ENCODE assay signal across 17 cellular contexts in genomic region chr3:127894461-127894860, GRCh38. TPM values are rescaled to one million over a fixed set of nuclear protein-coding genes. Genes with fewer than 3 reads are reported as not detected.
DNase-seq lines count a peak whose midpoint lies in the region; TF ChIP-seq lines count a peak whose summit lies in the region.
"Had no signal": no experiment of that assay in that cellular context is flagged by ENCODE, and none has a peak within 500 bp of the region (broad histone marks: within the 10 kb centered on the region; RNA-seq: fewer than 3 reads in every experiment).

No MANE protein-coding gene starts in this region.

- no peaks in the 10 kb centered on the region for H3K27me3 ChIP-seq in transverse colon
- H3K27me3 ChIP-seq: BLaER1 treated with 17β-estradiol and CSF1 and Interleukin-3, amounts not matched to agents 10 nM and 100 nM had no signal

- peaks cover 29% of the 10 kb centered on the region for H3K9me3 Mint-ChIP-seq in dendritic cell treated with granulocyte-macrophage colony-stimulating factor and Interleukin-4, amounts not matched to agents 40 ng/mL and 50 ng/mL, for 4 days

- H3K27ac ChIP-seq in transverse colon: no peak overlapping the region
- H3K27ac ChIP-seq: BLaER1 treated with 17β-estradiol and CSF1 and Interleukin-3, amounts not matched to agents 10 nM and 100 nM; KMS-11 had no signal

- no peaks in the 10 kb centered on the region for H3K4me1 ChIP-seq in transverse colon

- TF ChIP-seq EP300 in transverse colon (IDR thresholded peaks at IDR 0.05; ENCODE audit: low read depth): no peak

- H3K27ac Mint-ChIP-seq in dendritic cell treated with granulocyte-macrophage colony-stimulating factor and Interleukin-4, amounts not matched to agents 40 ng/mL and 50 ng/mL, for 4 days: peak overlapping the region; percentile 39
- H3K27ac Mint-ChIP-seq: CD4-positive, alpha-beta T cell had no signal

- no peak for TF ChIP-seq POLR2A in transverse colon (IDR thresholded peaks at IDR 0.05)

- H3K27me3 Mint-ChIP-seq in dendritic cell treated with granulocyte-macrophage colony-stimulating factor and Interleukin-4, amounts not matched to agents 40 ng/mL and 50 ng/mL, for 4 days: peaks cover 7% of the 10 kb centered on the region
- H3K27me3 Mint-ChIP-seq: CD4-positive, alpha-beta T cell had no signal

- in situ Hi-C loops in transverse colon (cut with MboI; ENCODE audit: low pct_ligation_motif_present in 1 of 4, low pct_unique_long_range_greater_than_20kb in 1 of 4, low sequenced_read_pairs in 3 of 4): no loop called here

- no peaks in the 10 kb centered on the region for H3K36me3 ChIP-seq in transverse colon
- H3K36me3 ChIP-seq: BLaER1 treated with 17β-estradiol and CSF1 and Interleukin-3, amounts not matched to agents 10 nM and 100 nM; HAP-1 had no signal

- H3K36me3 Mint-ChIP-seq in dendritic cell treated with granulocyte-macrophage colony-stimulating factor and Interleukin-4, amounts not matched to agents 40 ng/mL and 50 ng/mL, for 4 days (ENCODE audit: low read depth): peaks cover 11% of the 10 kb centered on the region

- TF ChIP-seq CTCF in transverse colon (IDR thresholded peaks at IDR 0.05): no peak

- H3K4me1 Mint-ChIP-seq in dendritic cell treated with granulocyte-macrophage colony-stimulating factor and Interleukin-4, amounts not matched to agents 40 ng/mL and 50 ng/mL, for 4 days (ENCODE audit: low read depth): peaks cover 25% of the 10 kb centered on the region

- intact Hi-C loops in dendritic cell treated with granulocyte-macrophage colony-stimulating factor and Interleukin-4, amounts not matched to agents 40 ng/mL and 50 ng/mL, for 4 days (cut with micrococcal nuclease): loop anchor here (2.0 kb wide), 1 partner anchor 14 kb away; no protein-coding TSS in a partner anchor
- intact Hi-C loops in transverse colon (cut with DNase I; ENCODE audit: low total_unique reads): no loop called here

- H3K4me3 ChIP-seq in transverse colon: no peak overlapping the region
- H3K4me3 ChIP-seq: BLaER1 treated with 17β-estradiol and CSF1 and Interleukin-3, amounts not matched to agents 10 nM and 100 nM; HAP-1 had no signal

- peaks cover 11 to 23% of the 10 kb centered on the region in 2 donors for H3K9me3 ChIP-seq in transverse colon

- DNase-seq in ELR (ENCODE audit: low read depth): peak; percentile 22
- peak; percentile 27 for DNase-seq in MV-4-11 (lab: John Stamatoyannopoulos, UW)
- no peak for DNase-seq in transverse colon
- DNase-seq in iPS-NIHi11 (ENCODE audit: low spot score): no peak
- DNase-seq in mucosa of gallbladder (ENCODE audit: low spot score): no peak
- no peak for DNase-seq in NCI-H1105 treated with DMSO at 0.1 percent for 48 hours (lab: John Stamatoyannopoulos, UW)
- DNase-seq: ACHN; Calu3; CD4-positive, alpha-beta T cell; DMS79; GDM1 had no signal

- WGBS in transverse colon (ENCODE audit: low coverage in 1 of 2), 2 donors: 86 to 100% methylated on average over 2 of the region's 2 CpGs

- no peak overlapping the region for H3K4me3 Mint-ChIP-seq in dendritic cell treated with granulocyte-macrophage colony-stimulating factor and Interleukin-4, amounts not matched to agents 40 ng/mL and 50 ng/mL, for 4 days
- H3K4me3 Mint-ChIP-seq: CD4-positive, alpha-beta T cell had no signal

RNA-seq across cellular contexts. Expression of gene KBTBD12, which starts 20.6 kb away (rescaled TPM):
- 10 to 100 TPM in 1 of 4 donors, 1 to 10 TPM in 3; 3.3 to 17.5 (median 4.3) TPM for total RNA-seq in transverse colon
- total RNA-seq in mucosa of gallbladder: 2.1 TPM
- total RNA-seq: A172; CD4-positive, alpha-beta T cell; HepG2 had no signal

Comparison
In these comparisons a context has a peak if more than half of its experiments do, and no peak if none do; other contexts are left out.
1. DNase-seq: peak in ELR (single experiment) and MV-4-11 (single experiment); none in transverse colon (single experiment), iPS-NIHi11 (single experiment), mucosa of gallbladder (single experiment) and NCI-H1105 treated with DMSO at 0.1 percent for 48 hours (single experiment).